10 cellular contexts compared by ENCODE assay signal in the genomic region with DNA sequence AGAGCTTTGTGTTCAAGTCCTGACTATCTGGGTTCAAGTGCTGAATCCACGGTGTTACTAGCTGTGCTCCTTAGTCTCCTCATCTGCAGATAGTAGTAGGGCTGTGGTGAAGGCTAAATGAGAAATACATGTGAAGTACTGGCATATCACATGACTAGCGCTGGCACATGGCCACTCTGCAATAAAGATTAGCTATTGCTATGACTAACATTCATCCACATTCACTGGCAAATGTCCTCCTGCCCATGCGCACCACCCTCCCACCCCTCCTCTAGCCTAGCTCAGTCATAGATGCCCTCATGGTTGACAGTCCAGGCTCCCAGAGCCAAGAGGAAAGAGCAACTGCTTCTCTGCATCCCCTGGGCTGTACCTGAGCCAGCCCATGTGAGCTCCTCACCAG. TPM values are rescaled to one million over a fixed set of nuclear protein-coding genes. Genes with fewer than 3 reads are reported as not detected.
DNase-seq lines count a peak whose midpoint lies in the region; ATAC-seq and TF ChIP-seq lines count a peak whose summit lies in the region.
"Had no signal": no experiment of that assay in that cellular context is flagged by ENCODE, and none has a peak within 500 bp of the region (broad histone marks: within the 10 kb centered on the region; RNA-seq: fewer than 3 reads in every experiment).

No MANE protein-coding gene starts in this region.

- peaks cover 7% of the 10 kb centered on the region for H3K4me1 Mint-ChIP-seq in progenitor cell of endocrine pancreas (ENCODE audit: low read depth)
- peaks cover 16% of the 10 kb centered on the region for H3K4me1 Mint-ChIP-seq in osteocyte (ENCODE audit: unreplicated experiment)
- H3K4me1 Mint-ChIP-seq in stimulated activated naive CD8-positive, alpha-beta T cell treated with anti-CD3 and anti-CD28 coated beads, Interleukin-15, amount 100 ng/mL, for 72 hours: peaks cover 13% of the 10 kb centered on the region

- no peaks in the 10 kb centered on the region for H3K27me3 Mint-ChIP-seq in progenitor cell of endocrine pancreas
- H3K27me3 Mint-ChIP-seq in osteocyte (ENCODE audit: unreplicated experiment): no peaks in the 10 kb centered on the region
- H3K27me3 Mint-ChIP-seq in stimulated activated naive CD8-positive, alpha-beta T cell treated with anti-CD3 and anti-CD28 coated beads, Interleukin-15, amount 100 ng/mL, for 72 hours: no peaks in the 10 kb centered on the region

- peak; percentile 96 for DNase-seq in GM03348 (ENCODE audit: low spot score)
- peak; percentile 95 for DNase-seq in PC-3
- peak; percentile 84 for DNase-seq in epithelial cell of proximal tubule (ENCODE audit: low read depth)
- DNase-seq in progenitor cell of endocrine pancreas (ENCODE audit: low spot score, unreplicated experiment): no peak
- no peak for DNase-seq in osteocyte (ENCODE audit: extremely low spot score, unreplicated experiment)
- DNase-seq in stimulated activated CD4-positive, alpha-beta T cell treated with anti-CD3 and anti-CD28 coated beads, Interleukin-4, amount 100 ng/mL, for 24 hours: no peak
- DNase-seq in stimulated activated naive CD8-positive, alpha-beta T cell treated with anti-CD3 and anti-CD28 coated beads, Interleukin-15, amount 100 ng/mL, for 72 hours: no peak
- DNase-seq: activated naive CD4-positive, alpha-beta T cell treated with anti-CD3 and anti-CD28 coated beads, Interleukin-2, amount 50 U/mL, for 16 hours had no signal

- H3K4me1 ChIP-seq in PC-3 (ENCODE audit: insufficient read depth, low read length): peaks cover 49% of the 10 kb centered on the region

- H3F3A ChIP-seq in PC-3 (ENCODE audit: low read length, unreplicated experiment): peaks cover 5% of the 10 kb centered on the region

- H3K27ac Mint-ChIP-seq in progenitor cell of endocrine pancreas (peak overlapping the region; percentile 45), osteocyte (ENCODE audit: unreplicated experiment) (no peak overlapping the region)
- no peak overlapping the region for H3K27ac Mint-ChIP-seq in stimulated activated naive CD8-positive, alpha-beta T cell treated with anti-CD3 and anti-CD28 coated beads, Interleukin-15, amount 100 ng/mL, for 72 hours

- H3K9me3 Mint-ChIP-seq in progenitor cell of endocrine pancreas (ENCODE audit: low read depth): no peaks in the 10 kb centered on the region
- no peaks in the 10 kb centered on the region for H3K9me3 Mint-ChIP-seq in osteocyte (ENCODE audit: unreplicated experiment)
- no peaks in the 10 kb centered on the region for H3K9me3 Mint-ChIP-seq in stimulated activated naive CD8-positive, alpha-beta T cell treated with anti-CD3 and anti-CD28 coated beads, Interleukin-15, amount 100 ng/mL, for 72 hours
- H3K9me3 Mint-ChIP-seq: nephron had no signal

- H3K27me3 ChIP-seq in PC-3 (ENCODE audit: low read length): no peaks in the 10 kb centered on the region

- ATAC-seq in PC-3 (peak; percentile 81), HG03025 (IDR thresholded peaks at IDR 0.05; ENCODE audit: low FRiP score, unreplicated experiment) (no peak)
- no peak for ATAC-seq in stimulated activated naive CD8-positive, alpha-beta T cell treated with anti-CD3 and anti-CD28 coated beads, Interleukin-15, amount 100 ng/mL, for 72 hours

- H3K36me3 ChIP-seq in PC-3 (ENCODE audit: low read depth, low read length): peaks cover 22% of the 10 kb centered on the region

- no peaks in the 10 kb centered on the region for H3K9me2 ChIP-seq in PC-3 (replicated peaks; ENCODE audit: low read length)

- H3K4me3 ChIP-seq in PC-3 (ENCODE audit: low read length) (no peak overlapping the region), epithelial cell of proximal tubule (ENCODE audit: low read depth, low read length) (no peak overlapping the region)

- H2AFZ ChIP-seq in PC-3 (ENCODE audit: low read length): 0 out of 2 replicates have a peak overlapping the region, but pooled peaks have one; percentile 14

- intact Hi-C loops in PC-3 (cut with micrococcal nuclease): no loop called here

- H3K4me3 Mint-ChIP-seq in progenitor cell of endocrine pancreas (ENCODE audit: low read depth) (no peak overlapping the region), osteocyte (ENCODE audit: unreplicated experiment) (no peak overlapping the region)
- H3K4me3 Mint-ChIP-seq in stimulated activated naive CD8-positive, alpha-beta T cell treated with anti-CD3 and anti-CD28 coated beads, Interleukin-15, amount 100 ng/mL, for 72 hours: no peak overlapping the region
- H3K4me3 Mint-ChIP-seq: nephron had no signal

- CTCF ChIA-PET in PC-3 (lab: Charles Lee): interaction anchor here (0.5 to 1.3 kb wide), 6 partner anchors 27 to 152 kb away, joined by 3 to 11 read pairs (median 5); no protein-coding TSS in a partner anchor

- no peaks in the 10 kb centered on the region for H3K9me3 ChIP-seq in PC-3 (ENCODE audit: low read length)

- no peak overlapping the region for H3K9ac ChIP-seq in PC-3 (ENCODE audit: low read length)

- H3K36me3 Mint-ChIP-seq in progenitor cell of endocrine pancreas (ENCODE audit: insufficient read depth) (peaks cover 4% of the 10 kb centered on the region), osteocyte (ENCODE audit: unreplicated experiment) (peaks cover 10% of the 10 kb centered on the region)

- peak overlapping the region; percentile 14; the same call in 1 of the 2 replicates for H3K4me2 ChIP-seq in PC-3 (ENCODE audit: low read length)

- no peak for TF ChIP-seq CTCF in PC-3 (conservative IDR thresholded peaks at IDR 0.05; ENCODE audit: low read depth, low read length)
- no peak for TF ChIP-seq CTCF in epithelial cell of proximal tubule (conservative IDR thresholded peaks at IDR 0.05; ENCODE audit: low read depth, low read length)
- TF ChIP-seq CTCF in progenitor cell of endocrine pancreas (IDR thresholded peaks at IDR 0.05; ENCODE audit: unreplicated experiment): no peak
- no peak for TF ChIP-seq CTCF in osteocyte (IDR thresholded peaks at IDR 0.05)

- BruUV-seq in PC-3 (replicated peaks; lab: Mats Ljungman, UMichigan): no TSS peak

- POLR2A ChIA-PET in PC-3 (lab: Charles Lee; ENCODE audit: unreplicated experiment): interaction anchor here (0.5 kb wide), 1 partner anchor 16 kb away, joined by 3 read pairs; the partner anchor contains the start of gene TRAPPC3

- H3K27ac ChIP-seq in PC-3 (ENCODE audit: low read length): peak overlapping the region; percentile 36

- no peaks in the 10 kb centered on the region for H4K20me1 ChIP-seq in PC-3 (ENCODE audit: low read length)

- H3K79me2 ChIP-seq in PC-3 (ENCODE audit: low read length): no peaks in the 10 kb centered on the region

RNA-seq across cellular contexts. Expression of gene COL8A2, which starts 8.5 kb away (rescaled TPM):
- 0.26 and 0.58 TPM in 2 replicates for total RNA-seq in PC-3 (2014; rRNA removed)
- total RNA-seq in epithelial cell of proximal tubule: 0.06 and 0.65 TPM in 2 replicates
- total RNA-seq in progenitor cell of endocrine pancreas: 0.10 and 0.18 TPM in 2 replicates
- 8.2 and 10.1 TPM in 2 replicates for total RNA-seq in osteocyte

RNA-seq across cellular contexts. Expression of gene TRAPPC3, which starts 15.8 kb away (rescaled TPM):
- total RNA-seq in PC-3 (2014; rRNA removed) (119 and 236 TPM in 2 replicates), epithelial cell of proximal tubule (95.9 and 136 TPM in 2 replicates), progenitor cell of endocrine pancreas (61.0 and 63.6 TPM in 2 replicates), osteocyte (68.9 and 72.4 TPM in 2 replicates)

RNA-seq across cellular contexts. Expression of gene MAP7D1, which starts 22.5 kb away (rescaled TPM):
- total RNA-seq in PC-3 (2014; rRNA removed) (113 and 160 TPM in 2 replicates), epithelial cell of proximal tubule (262 and 280 TPM in 2 replicates), progenitor cell of endocrine pancreas (98.0 and 109 TPM in 2 replicates), osteocyte (157 and 163 TPM in 2 replicates)

RNA-seq across cellular contexts. Expression of gene ADPRS, which starts 44.8 kb away (rescaled TPM):
- total RNA-seq in PC-3 (2014; rRNA removed): 75.9 and 83.0 TPM in 2 replicates
- total RNA-seq in epithelial cell of proximal tubule: 91.4 and 92.2 TPM in 2 replicates
- total RNA-seq in progenitor cell of endocrine pancreas: 28.4 and 30.0 TPM in 2 replicates
- 19.7 and 24.4 TPM in 2 replicates for total RNA-seq in osteocyte

RNA-seq across cellular contexts. Expression of gene TEKT2, which starts 49.6 kb away (rescaled TPM):
- total RNA-seq in PC-3 (2014; rRNA removed) (not detected in 2 replicates), epithelial cell of proximal tubule (0.29 and 1.6 TPM in 2 replicates), progenitor cell of endocrine pancreas (17.8 and 20.2 TPM in 2 replicates), osteocyte (0.39 and 0.70 TPM in 2 replicates)

Comparison
In these comparisons a context has a peak if more than half of its experiments do, and no peak if none do; other contexts are left out.
1. DNase-seq: peak in GM03348 (single experiment), PC-3 (single experiment) and epithelial cell of proximal tubule (single experiment); none in progenitor cell of endocrine pancreas (single experiment), osteocyte (single experiment), stimulated activated CD4-positive, alpha-beta T cell treated with anti-CD3 and anti-CD28 coated beads, Interleukin-4, amount 100 ng/mL, for 24 hours (single experiment) and stimulated activated naive CD8-positive, alpha-beta T cell treated with anti-CD3 and anti-CD28 coated beads, Interleukin-15, amount 100 ng/mL, for 72 hours (0 of 2).